11 cellular contexts compared by ENCODE assay signal in the genomic region with DNA sequence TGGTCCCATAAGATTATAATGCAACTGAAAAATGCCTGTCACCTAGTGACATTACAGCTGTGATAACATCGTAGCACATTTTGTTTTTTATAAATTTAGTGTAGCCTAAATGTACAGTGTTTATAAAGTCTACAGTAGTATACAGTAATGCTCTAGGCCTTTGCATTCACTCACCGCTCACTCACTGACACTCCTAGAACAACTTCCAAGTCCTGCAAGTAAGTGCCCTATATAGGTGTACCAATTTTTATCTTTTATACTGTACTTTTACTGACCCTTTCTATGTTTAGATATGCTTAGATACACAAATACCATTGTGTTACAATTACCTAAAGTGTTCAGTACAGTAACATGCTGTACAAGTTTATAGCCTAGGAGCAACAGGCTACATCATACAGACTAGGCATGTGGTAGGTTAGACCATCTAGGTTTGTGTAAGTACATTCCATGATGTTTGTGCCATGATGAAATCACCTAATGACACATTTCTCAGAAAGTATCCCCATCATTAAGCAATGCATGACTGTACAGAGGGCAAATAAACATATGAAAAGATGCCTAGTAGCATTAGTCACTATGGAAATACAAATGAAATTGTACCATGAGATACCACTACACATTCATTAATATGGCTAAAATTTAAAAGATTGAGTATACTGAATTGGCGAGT.
DNase-seq lines count a peak whose midpoint lies in the region; ATAC-seq and TF ChIP-seq lines count a peak whose summit lies in the region.
"Had no signal": no experiment of that assay in that cellular context is flagged by ENCODE, and none has a peak within 500 bp of the region (broad histone marks: within the 10 kb centered on the region; RNA-seq: fewer than 3 reads in every experiment).

No MANE protein-coding gene starts in this region.

- H3K4me1 ChIP-seq in upper lobe of right lung = no peaks in the 10 kb centered on the region

- ATAC-seq in activated T-cell treated with anti-CD3 and anti-CD28 coated beads, Interleukin-2, amount 50 U/mL, for 72 hours (replicated peaks in 1 of 2) = peak; percentile 46 to 67
- peak; percentile 71 for ATAC-seq in activated T-helper 17 cell treated with anti-CD3 and anti-CD28 coated beads, Interleukin-2, amount 50 U/mL, for 72 hours (replicated peaks)
- ATAC-seq in upper lobe of right lung (peak; percentile 9), HG03025 (IDR thresholded peaks at IDR 0.05; ENCODE audit: low FRiP score, unreplicated experiment) (no peak)

- H3K27ac ChIP-seq in upper lobe of right lung = no peak overlapping the region
- H3K27ac ChIP-seq: thoracic aorta had no signal

- no peak for TF ChIP-seq CTCF in fibroblast of villous mesenchyme (IDR thresholded peaks at IDR 0.05; ENCODE audit: insufficient read depth, low read depth, low read length)
- TF ChIP-seq CTCF in upper lobe of right lung (IDR thresholded peaks at IDR 0.05) = no peak

- no peaks in the 10 kb centered on the region for H3K27me3 ChIP-seq in upper lobe of right lung

- no peak for DNase-seq in activated T-cell treated with anti-CD3 and anti-CD28 coated beads, Interleukin-2, amount 50 U/mL, for 72 hours
- no peak for DNase-seq in activated T-cell treated with anti-CD3 and anti-CD28 coated beads, Interleukin-2, amount 50 U/mL, for 48 hours
- DNase-seq in fibroblast of villous mesenchyme (ENCODE audit: low read depth) (peak; percentile 77), upper lobe of right lung (no peak), RPMI8226 (no peak), NCI-H2227 treated with DMSO at 0.1 percent for 48 hours (lab: John Stamatoyannopoulos, UW) (no peak)
- DNase-seq: ACHN, endodermal cell had no signal

- H3K9me3 ChIP-seq in upper lobe of right lung = no peaks in the 10 kb centered on the region
- H3K9me3 ChIP-seq: thoracic aorta had no signal

- H3K4me3 Mint-ChIP-seq in activated T-cell treated with anti-CD3 and anti-CD28 coated beads, Interleukin-2, amount 50 U/mL, for 72 hours = no peak overlapping the region
- no peak overlapping the region for H3K4me3 Mint-ChIP-seq in activated T-helper 17 cell treated with anti-CD3 and anti-CD28 coated beads, Interleukin-2, amount 50 U/mL, for 72 hours
- H3K4me3 Mint-ChIP-seq: endodermal cell had no signal

- no peaks in the 10 kb centered on the region for H3K36me3 ChIP-seq in upper lobe of right lung
- H3K36me3 ChIP-seq: thoracic aorta had no signal

- H3K4me3 ChIP-seq in fibroblast of villous mesenchyme (ENCODE audit: low read depth, low read length) (no peak overlapping the region), upper lobe of right lung (no peak overlapping the region)
- H3K4me3 ChIP-seq: thoracic aorta had no signal

- H3K36me3 Mint-ChIP-seq in activated T-cell treated with anti-CD3 and anti-CD28 coated beads, Interleukin-2, amount 50 U/mL, for 72 hours (ENCODE audit: insufficient read depth in 2 of 2) = no peaks in the 10 kb centered on the region
- no peaks in the 10 kb centered on the region for H3K36me3 Mint-ChIP-seq in activated T-helper 17 cell treated with anti-CD3 and anti-CD28 coated beads, Interleukin-2, amount 50 U/mL, for 72 hours (ENCODE audit: low read depth)

- intact Hi-C loops in upper lobe of right lung (cut with DNase I) = no loop called here

- peaks cover 26% of the 10 kb centered on the region for H3K27me3 Mint-ChIP-seq in activated T-cell treated with anti-CD3 and anti-CD28 coated beads, Interleukin-2, amount 50 U/mL, for 72 hours (ENCODE audit: low read depth)
- peaks cover 3% of the 10 kb centered on the region for H3K27me3 Mint-ChIP-seq in activated T-helper 17 cell treated with anti-CD3 and anti-CD28 coated beads, Interleukin-2, amount 50 U/mL, for 72 hours

- H3K27ac Mint-ChIP-seq in activated T-cell treated with anti-CD3 and anti-CD28 coated beads, Interleukin-2, amount 50 U/mL, for 72 hours = no peak overlapping the region
- no peak overlapping the region for H3K27ac Mint-ChIP-seq in activated T-helper 17 cell treated with anti-CD3 and anti-CD28 coated beads, Interleukin-2, amount 50 U/mL, for 72 hours
- H3K27ac Mint-ChIP-seq: endodermal cell had no signal

- no peaks in the 10 kb centered on the region for H3K4me1 Mint-ChIP-seq in activated T-cell treated with anti-CD3 and anti-CD28 coated beads, Interleukin-2, amount 50 U/mL, for 72 hours (ENCODE audit: low read depth)
- no peaks in the 10 kb centered on the region for H3K4me1 Mint-ChIP-seq in activated T-helper 17 cell treated with anti-CD3 and anti-CD28 coated beads, Interleukin-2, amount 50 U/mL, for 72 hours
- H3K4me1 Mint-ChIP-seq: endodermal cell had no signal

- H3K9me3 Mint-ChIP-seq in activated T-cell treated with anti-CD3 and anti-CD28 coated beads, Interleukin-2, amount 50 U/mL, for 72 hours = no peaks in the 10 kb centered on the region
- no peaks in the 10 kb centered on the region for H3K9me3 Mint-ChIP-seq in activated T-helper 17 cell treated with anti-CD3 and anti-CD28 coated beads, Interleukin-2, amount 50 U/mL, for 72 hours
- H3K9me3 Mint-ChIP-seq: endodermal cell had no signal
